8 cellular contexts compared by ENCODE assay signal in genomic region chr2:110732422-110733413, GRCh38. TPM values are rescaled to one million over a fixed set of nuclear protein-coding genes. Genes with fewer than 3 reads are reported as not detected.
DNase-seq lines count a peak whose midpoint lies in the region; ATAC-seq and TF ChIP-seq lines count a peak whose summit lies in the region.

Gene ACOXL, plus strand, starts transcription at chr2:110732573. Its CDS starts 35,817 bp downstream, at chr2:110768390.

- no peaks in the 10 kb centered on the region for H3K9me3 ChIP-seq in left lung
- H3K9me3 ChIP-seq in vagina = no peaks in the 10 kb centered on the region

- intact Hi-C loops in left lung (cut with DNase I) (no loop called here), vagina (cut with DNase I) (no loop called here)

- H3K27ac ChIP-seq in left lung (peak within 1 kb of the TSS; percentile 39 to 55), vagina (no peak within 1 kb of the TSS)

- H3K36me3 ChIP-seq in left lung = no peaks in the 10 kb centered on the region
- H3K36me3 ChIP-seq in vagina = no peaks in the 10 kb centered on the region

- H3K4me1 ChIP-seq in left lung (peaks cover 0 to 12% of the 10 kb centered on the region in 2 donors), vagina (peaks cover 12% of the 10 kb centered on the region)

- ATAC-seq in left lung (peak; percentile 92), HG03280 (IDR thresholded peaks at IDR 0.05; ENCODE audit: unreplicated experiment) (no peak)

- H3K27me3 ChIP-seq in left lung (peaks cover 22 to 71% of the 10 kb centered on the region in 2 donors), vagina (no peaks in the 10 kb centered on the region)

- no peak for TF ChIP-seq POLR2A in vagina (IDR thresholded peaks at IDR 0.05)

- TF ChIP-seq CTCF in left lung (IDR thresholded peaks at IDR 0.05) (no peak), vagina (IDR thresholded peaks at IDR 0.05) (no peak)

- peak; percentile 22 for DNase-seq in stimulated activated CD4-positive, alpha-beta T cell treated with anti-CD3 and anti-CD28 coated beads, Interleukin-15, amount 100 ng/mL, for 24 hours
- DNase-seq in stimulated activated CD4-positive, alpha-beta T cell treated with anti-CD3 and anti-CD28 coated beads, Interleukin-12 subunit alpha, Interleukin-12 subunit beta, amount 100 ng/mL, for 4 hours = no peak
- DNase-seq in activated naive CD4-positive, alpha-beta T cell treated with anti-CD3 and anti-CD28 coated beads, Interleukin-2, amount 50 U/mL, for 16 hours = peak; percentile 24
- DNase-seq in left lung = peak; percentile 85 to 94
- DNase-seq in vagina (ENCODE audit: extremely low spot score in 2 of 2) = no peak
- DNase-seq in NK-92 treated with Interleukin-12 subunit alpha and Interleukin-12 subunit beta, amount 100 ng/mL, for 24 hours (lab: John Stamatoyannopoulos, UW) = no peak
- DNase-seq in DMS153 treated with DMSO at 0.1 percent for 48 hours (lab: John Stamatoyannopoulos, UW; ENCODE audit: unreplicated experiment) = no peak

- peak within 1 kb of the TSS; percentile 45 to 49 for H3K4me3 ChIP-seq in left lung
- peak within 1 kb of the TSS; percentile 13 to 37 for H3K4me3 ChIP-seq in vagina

RNA-seq across cellular contexts. Expression of gene ACOXL, which starts in this region (rescaled TPM):
- 10 to 100 TPM; 29.3 to 30.3 TPM for total RNA-seq in left lung
- total RNA-seq in vagina = not detected

Comparison
In these comparisons a context has a peak if more than half of its experiments do, and no peak if none do; other contexts are left out.
1. RNA of gene ACOXL (total RNA-seq): 29.3 to 30.3 TPM in left lung; not detected in vagina (single experiment); every median in the first group is over 10 times any median in the second.
2. DNase-seq: peak in stimulated activated CD4-positive, alpha-beta T cell treated with anti-CD3 and anti-CD28 coated beads, Interleukin-15, amount 100 ng/mL, for 24 hours (single experiment), activated naive CD4-positive, alpha-beta T cell treated with anti-CD3 and anti-CD28 coated beads, Interleukin-2, amount 50 U/mL, for 16 hours (single experiment) and left lung (2 of 2); none in stimulated activated CD4-positive, alpha-beta T cell treated with anti-CD3 and anti-CD28 coated beads, Interleukin-12 subunit alpha, Interleukin-12 subunit beta, amount 100 ng/mL, for 4 hours (single experiment), vagina (0 of 2), NK-92 treated with Interleukin-12 subunit alpha and Interleukin-12 subunit beta, amount 100 ng/mL, for 24 hours (single experiment) and DMS153 treated with DMSO at 0.1 percent for 48 hours (single experiment).